Comparison of ENCODE assay signal across 1 cellular context in the genomic region with DNA sequence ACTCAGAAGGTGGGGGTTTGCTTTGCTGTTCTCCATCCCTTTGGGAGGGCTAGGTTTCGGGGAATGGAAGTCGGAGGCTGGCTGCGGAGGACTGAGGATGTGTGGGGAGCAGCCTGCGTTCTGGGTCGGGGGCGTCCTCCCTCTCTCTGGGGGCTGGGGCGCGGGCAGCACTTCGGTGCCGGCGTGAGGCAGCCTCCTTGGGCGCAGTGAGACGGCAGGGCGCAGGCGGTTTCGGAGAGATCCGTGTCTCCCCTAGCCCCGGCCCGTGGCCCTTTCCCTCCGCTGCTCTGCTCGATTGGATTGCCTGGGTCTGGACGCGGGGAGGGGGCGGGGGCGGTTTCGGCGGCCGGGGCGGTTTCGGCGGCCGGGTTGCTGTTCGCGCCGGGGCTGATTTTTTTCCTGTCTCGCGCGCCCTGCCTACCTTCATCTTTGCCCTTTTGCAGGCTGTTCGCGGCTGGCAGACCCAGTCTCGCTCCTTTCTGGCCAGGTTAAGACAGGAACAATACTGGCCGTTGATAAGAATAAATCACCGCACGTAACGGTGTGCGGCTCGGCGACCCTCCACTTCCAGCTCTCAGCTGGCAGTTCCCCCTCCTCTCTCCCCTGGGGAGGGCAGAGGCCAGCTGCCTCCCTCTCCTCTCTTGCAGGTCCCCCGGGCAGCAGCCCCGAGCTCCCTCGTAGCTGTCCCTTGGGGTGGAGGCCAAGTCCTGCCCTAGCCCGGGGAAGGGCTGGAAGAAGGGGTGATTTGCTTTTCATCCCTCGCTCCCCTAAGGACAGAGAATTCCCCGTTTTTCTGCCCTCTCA.
TF ChIP-seq lines count a peak whose summit lies in the region.

No MANE protein-coding gene starts in this region.

TF ChIP-seq in HepG2, 621 proteins besides CTCF, POLR2A, EP300 and RAD21 (continued from another document):
- TF ChIP-seq, protein P1, sequence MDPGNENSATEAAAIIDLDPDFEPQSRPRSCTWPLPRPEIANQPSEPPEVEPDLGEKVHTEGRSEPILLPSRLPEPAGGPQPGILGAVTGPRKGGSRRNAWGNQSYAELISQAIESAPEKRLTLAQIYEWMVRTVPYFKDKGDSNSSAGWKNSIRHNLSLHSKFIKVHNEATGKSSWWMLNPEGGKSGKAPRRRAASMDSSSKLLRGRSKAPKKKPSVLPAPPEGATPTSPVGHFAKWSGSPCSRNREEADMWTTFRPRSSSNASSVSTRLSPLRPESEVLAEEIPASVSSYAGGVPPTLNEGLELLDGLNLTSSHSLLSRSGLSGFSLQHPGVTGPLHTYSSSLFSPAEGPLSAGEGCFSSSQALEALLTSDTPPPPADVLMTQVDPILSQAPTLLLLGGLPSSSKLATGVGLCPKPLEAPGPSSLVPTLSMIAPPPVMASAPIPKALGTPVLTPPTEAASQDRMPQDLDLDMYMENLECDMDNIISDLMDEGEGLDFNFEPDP (CRISPR knock-in tag; conservative IDR thresholded peaks at IDR 0.05), result no peak
- peak; percentile 10 for TF ChIP-seq AGO2 (optimal IDR thresholded peaks at IDR 0.05; ENCODE audit: low read depth, low read length)
- 0 out of 2 replicates have a peak, but pooled peaks have one; percentile 12 for TF ChIP-seq ZFX (CRISPR knock-in tag; IDR thresholded peaks at IDR 0.05; ENCODE audit: low read depth)
- 0 out of 2 replicates have a peak, but pooled peaks have one; percentile 18 for TF ChIP-seq ZFY (CRISPR knock-in tag; IDR thresholded peaks at IDR 0.05)
- TF ChIP-seq, protein P2, sequence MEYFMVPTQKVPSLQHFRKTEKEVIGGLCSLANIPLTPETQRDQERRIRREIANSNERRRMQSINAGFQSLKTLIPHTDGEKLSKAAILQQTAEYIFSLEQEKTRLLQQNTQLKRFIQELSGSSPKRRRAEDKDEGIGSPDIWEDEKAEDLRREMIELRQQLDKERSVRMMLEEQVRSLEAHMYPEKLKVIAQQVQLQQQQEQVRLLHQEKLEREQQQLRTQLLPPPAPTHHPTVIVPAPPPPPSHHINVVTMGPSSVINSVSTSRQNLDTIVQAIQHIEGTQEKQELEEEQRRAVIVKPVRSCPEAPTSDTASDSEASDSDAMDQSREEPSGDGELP (IDR thresholded peaks at IDR 0.05; ENCODE audit: borderline replicate concordance, low read depth), result peak; percentile 36; the same call in 1 of the 2 replicates
- TF ChIP-seq, protein P3, sequence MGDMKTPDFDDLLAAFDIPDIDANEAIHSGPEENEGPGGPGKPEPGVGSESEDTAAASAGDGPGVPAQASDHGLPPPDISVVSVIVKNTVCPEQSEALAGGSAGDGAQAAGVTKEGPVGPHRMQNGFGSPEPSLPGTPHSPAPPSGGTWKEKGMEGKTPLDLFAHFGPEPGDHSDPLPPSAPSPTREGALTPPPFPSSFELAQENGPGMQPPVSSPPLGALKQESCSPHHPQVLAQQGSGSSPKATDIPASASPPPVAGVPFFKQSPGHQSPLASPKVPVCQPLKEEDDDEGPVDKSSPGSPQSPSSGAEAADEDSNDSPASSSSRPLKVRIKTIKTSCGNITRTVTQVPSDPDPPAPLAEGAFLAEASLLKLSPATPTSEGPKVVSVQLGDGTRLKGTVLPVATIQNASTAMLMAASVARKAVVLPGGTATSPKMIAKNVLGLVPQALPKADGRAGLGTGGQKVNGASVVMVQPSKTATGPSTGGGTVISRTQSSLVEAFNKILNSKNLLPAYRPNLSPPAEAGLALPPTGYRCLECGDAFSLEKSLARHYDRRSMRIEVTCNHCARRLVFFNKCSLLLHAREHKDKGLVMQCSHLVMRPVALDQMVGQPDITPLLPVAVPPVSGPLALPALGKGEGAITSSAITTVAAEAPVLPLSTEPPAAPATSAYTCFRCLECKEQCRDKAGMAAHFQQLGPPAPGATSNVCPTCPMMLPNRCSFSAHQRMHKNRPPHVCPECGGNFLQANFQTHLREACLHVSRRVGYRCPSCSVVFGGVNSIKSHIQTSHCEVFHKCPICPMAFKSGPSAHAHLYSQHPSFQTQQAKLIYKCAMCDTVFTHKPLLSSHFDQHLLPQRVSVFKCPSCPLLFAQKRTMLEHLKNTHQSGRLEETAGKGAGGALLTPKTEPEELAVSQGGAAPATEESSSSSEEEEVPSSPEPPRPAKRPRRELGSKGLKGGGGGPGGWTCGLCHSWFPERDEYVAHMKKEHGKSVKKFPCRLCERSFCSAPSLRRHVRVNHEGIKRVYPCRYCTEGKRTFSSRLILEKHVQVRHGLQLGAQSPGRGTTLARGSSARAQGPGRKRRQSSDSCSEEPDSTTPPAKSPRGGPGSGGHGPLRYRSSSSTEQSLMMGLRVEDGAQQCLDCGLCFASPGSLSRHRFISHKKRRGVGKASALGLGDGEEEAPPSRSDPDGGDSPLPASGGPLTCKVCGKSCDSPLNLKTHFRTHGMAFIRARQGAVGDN (CRISPR knock-in tag; IDR thresholded peaks at IDR 0.05), result peak; percentile 49
- TF ChIP-seq, protein P4, sequence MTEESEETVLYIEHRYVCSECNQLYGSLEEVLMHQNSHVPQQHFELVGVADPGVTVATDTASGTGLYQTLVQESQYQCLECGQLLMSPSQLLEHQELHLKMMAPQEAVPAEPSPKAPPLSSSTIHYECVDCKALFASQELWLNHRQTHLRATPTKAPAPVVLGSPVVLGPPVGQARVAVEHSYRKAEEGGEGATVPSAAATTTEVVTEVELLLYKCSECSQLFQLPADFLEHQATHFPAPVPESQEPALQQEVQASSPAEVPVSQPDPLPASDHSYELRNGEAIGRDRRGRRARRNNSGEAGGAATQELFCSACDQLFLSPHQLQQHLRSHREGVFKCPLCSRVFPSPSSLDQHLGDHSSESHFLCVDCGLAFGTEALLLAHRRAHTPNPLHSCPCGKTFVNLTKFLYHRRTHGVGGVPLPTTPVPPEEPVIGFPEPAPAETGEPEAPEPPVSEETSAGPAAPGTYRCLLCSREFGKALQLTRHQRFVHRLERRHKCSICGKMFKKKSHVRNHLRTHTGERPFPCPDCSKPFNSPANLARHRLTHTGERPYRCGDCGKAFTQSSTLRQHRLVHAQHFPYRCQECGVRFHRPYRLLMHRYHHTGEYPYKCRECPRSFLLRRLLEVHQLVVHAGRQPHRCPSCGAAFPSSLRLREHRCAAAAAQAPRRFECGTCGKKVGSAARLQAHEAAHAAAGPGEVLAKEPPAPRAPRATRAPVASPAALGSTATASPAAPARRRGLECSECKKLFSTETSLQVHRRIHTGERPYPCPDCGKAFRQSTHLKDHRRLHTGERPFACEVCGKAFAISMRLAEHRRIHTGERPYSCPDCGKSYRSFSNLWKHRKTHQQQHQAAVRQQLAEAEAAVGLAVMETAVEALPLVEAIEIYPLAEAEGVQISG (CRISPR knock-in tag; IDR thresholded peaks at IDR 0.05), result peak; percentile 38; the same call in 1 of the 2 replicates
- peak; percentile 62 for TF ChIP-seq KMT2A (CRISPR knock-in tag; IDR thresholded peaks at IDR 0.05)
- TF ChIP-seq CHD2 (IDR thresholded peaks at IDR 0.05; ENCODE audit: low read depth, low read length), result peak; percentile 43; the same call in 1 of the 2 replicates
- TF ChIP-seq, protein P5, sequence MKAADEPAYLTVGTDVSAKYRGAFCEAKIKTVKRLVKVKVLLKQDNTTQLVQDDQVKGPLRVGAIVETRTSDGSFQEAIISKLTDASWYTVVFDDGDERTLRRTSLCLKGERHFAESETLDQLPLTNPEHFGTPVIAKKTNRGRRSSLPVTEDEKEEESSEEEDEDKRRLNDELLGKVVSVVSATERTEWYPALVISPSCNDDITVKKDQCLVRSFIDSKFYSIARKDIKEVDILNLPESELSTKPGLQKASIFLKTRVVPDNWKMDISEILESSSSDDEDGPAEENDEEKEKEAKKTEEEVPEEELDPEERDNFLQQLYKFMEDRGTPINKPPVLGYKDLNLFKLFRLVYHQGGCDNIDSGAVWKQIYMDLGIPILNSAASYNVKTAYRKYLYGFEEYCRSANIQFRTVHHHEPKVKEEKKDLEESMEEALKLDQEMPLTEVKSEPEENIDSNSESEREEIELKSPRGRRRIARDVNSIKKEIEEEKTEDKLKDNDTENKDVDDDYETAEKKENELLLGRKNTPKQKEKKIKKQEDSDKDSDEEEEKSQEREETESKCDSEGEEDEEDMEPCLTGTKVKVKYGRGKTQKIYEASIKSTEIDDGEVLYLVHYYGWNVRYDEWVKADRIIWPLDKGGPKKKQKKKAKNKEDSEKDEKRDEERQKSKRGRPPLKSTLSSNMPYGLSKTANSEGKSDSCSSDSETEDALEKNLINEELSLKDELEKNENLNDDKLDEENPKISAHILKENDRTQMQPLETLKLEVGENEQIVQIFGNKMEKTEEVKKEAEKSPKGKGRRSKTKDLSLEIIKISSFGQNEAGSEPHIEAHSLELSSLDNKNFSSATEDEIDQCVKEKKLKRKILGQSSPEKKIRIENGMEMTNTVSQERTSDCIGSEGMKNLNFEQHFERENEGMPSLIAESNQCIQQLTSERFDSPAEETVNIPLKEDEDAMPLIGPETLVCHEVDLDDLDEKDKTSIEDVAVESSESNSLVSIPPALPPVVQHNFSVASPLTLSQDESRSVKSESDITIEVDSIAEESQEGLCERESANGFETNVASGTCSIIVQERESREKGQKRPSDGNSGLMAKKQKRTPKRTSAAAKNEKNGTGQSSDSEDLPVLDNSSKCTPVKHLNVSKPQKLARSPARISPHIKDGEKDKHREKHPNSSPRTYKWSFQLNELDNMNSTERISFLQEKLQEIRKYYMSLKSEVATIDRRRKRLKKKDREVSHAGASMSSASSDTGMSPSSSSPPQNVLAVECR (CRISPR knock-in tag; IDR thresholded peaks at IDR 0.05; ENCODE audit: borderline replicate concordance), result peak; percentile 16; the same call in 1 of the 2 replicates
- TF ChIP-seq SALL2 (CRISPR knock-in tag; IDR thresholded peaks at IDR 0.05), result 0 out of 2 replicates have a peak, but pooled peaks have one; percentile 14
- TF ChIP-seq HDAC1 (CRISPR knock-in tag; IDR thresholded peaks at IDR 0.05), result peak; percentile 57
- TF ChIP-seq, protein P6, sequence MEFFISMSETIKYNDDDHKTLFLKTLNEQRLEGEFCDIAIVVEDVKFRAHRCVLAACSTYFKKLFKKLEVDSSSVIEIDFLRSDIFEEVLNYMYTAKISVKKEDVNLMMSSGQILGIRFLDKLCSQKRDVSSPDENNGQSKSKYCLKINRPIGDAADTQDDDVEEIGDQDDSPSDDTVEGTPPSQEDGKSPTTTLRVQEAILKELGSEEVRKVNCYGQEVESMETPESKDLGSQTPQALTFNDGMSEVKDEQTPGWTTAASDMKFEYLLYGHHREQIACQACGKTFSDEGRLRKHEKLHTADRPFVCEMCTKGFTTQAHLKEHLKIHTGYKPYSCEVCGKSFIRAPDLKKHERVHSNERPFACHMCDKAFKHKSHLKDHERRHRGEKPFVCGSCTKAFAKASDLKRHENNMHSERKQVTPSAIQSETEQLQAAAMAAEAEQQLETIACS (CRISPR knock-in tag; IDR thresholded peaks at IDR 0.05), result peak; percentile 64
